16 cellular contexts compared by ENCODE assay signal in genomic region chr11:96159968-96160367, GRCh38.
DNase-seq lines count a peak whose midpoint lies in the region; ATAC-seq and TF ChIP-seq lines count a peak whose summit lies in the region.
"Had no signal": no experiment of that assay in that cellular context is flagged by ENCODE, and none has a peak within 500 bp of the region (broad histone marks: within the 10 kb centered on the region; RNA-seq: fewer than 3 reads in every experiment).

No MANE protein-coding gene starts in this region.

- no peaks in the 10 kb centered on the region for H3K36me3 ChIP-seq in GM23338 (ENCODE audit: insufficient read depth)

- H3K27ac ChIP-seq in GM23338 (ENCODE audit: low read depth), result no peak overlapping the region

- no peaks in the 10 kb centered on the region for H3K27me3 Mint-ChIP-seq in activated T-cell treated with anti-CD3 and anti-CD28 coated beads, Interleukin-2, amount 50 U/mL, for 72 hours (ENCODE audit: low read depth)
- H3K27me3 Mint-ChIP-seq in GM23338 (ENCODE audit: insufficient read depth, low read depth, poor library complexity), result peaks cover 3% of the 10 kb centered on the region
- no peaks in the 10 kb centered on the region for H3K27me3 Mint-ChIP-seq in osteocyte (ENCODE audit: unreplicated experiment)

- H3F3A ChIP-seq in GM23338 (replicated peaks; ENCODE audit: low read depth), result no peaks in the 10 kb centered on the region; the same call in 1 of the 2 replicates

- peak overlapping the region; percentile 59 for H3K27ac Mint-ChIP-seq in activated T-cell treated with anti-CD3 and anti-CD28 coated beads, Interleukin-2, amount 50 U/mL, for 72 hours
- H3K27ac Mint-ChIP-seq in GM23338 (no peak overlapping the region), osteocyte (ENCODE audit: unreplicated experiment) (peak overlapping the region; percentile 93)

- no peak for TF ChIP-seq CTCF in GM23338 (conservative IDR thresholded peaks at IDR 0.05; ENCODE audit: low read depth in 2 of 2)
- no peak for TF ChIP-seq CTCF in osteocyte (IDR thresholded peaks at IDR 0.05)

- no peak for DNase-seq in activated T-cell treated with anti-CD3 and anti-CD28 coated beads, Interleukin-2, amount 50 U/mL, for 72 hours
- DNase-seq in activated T-cell treated with anti-CD3 and anti-CD28 coated beads, Interleukin-2, amount 50 U/mL, for 48 hours, result no peak
- no peak for DNase-seq in GM23338 (ENCODE audit: low spot score)
- peak; percentile 53 for DNase-seq in foreskin melanocyte
- DNase-seq in osteocyte (ENCODE audit: extremely low spot score, unreplicated experiment), result no peak
- no peak for DNase-seq in NCI-H345 (lab: John Stamatoyannopoulos, UW)
- no peak for DNase-seq in hippocampal formation (lab: John Stamatoyannopoulos, UW)
- DNase-seq: C1 segment of cervical spinal cord, Caco-2, DMS153, Kasumi-1, NCI-H187 treated with DMSO at 0.1 percent for 48 hours, NCI-H510A, NCI-H82, PC-3 had no signal

- 0 out of 2 replicates have a peak, but pooled peaks cover 3% of the 10 kb centered on the region for H4K20me1 ChIP-seq in GM23338 (replicated peaks; ENCODE audit: insufficient read depth)

- no peaks in the 10 kb centered on the region for H3K79me2 ChIP-seq in GM23338 (replicated peaks; ENCODE audit: insufficient read depth)

- no peaks in the 10 kb centered on the region for H3K27me3 ChIP-seq in GM23338 (ENCODE audit: insufficient read depth)

- peak overlapping the region; percentile 31 for H3K4me2 ChIP-seq in GM23338

- ATAC-seq in activated T-cell treated with anti-CD3 and anti-CD28 coated beads, Interleukin-2, amount 50 U/mL, for 72 hours (replicated peaks in 1 of 2), result no peak
- ATAC-seq in GM23338, result no peak
- no peak for ATAC-seq in HG02884 (IDR thresholded peaks at IDR 0.05; ENCODE audit: unreplicated experiment)
- ATAC-seq: PC-3 had no signal

- H3K9me2 ChIP-seq in GM23338 (ENCODE audit: insufficient read depth), result no peaks in the 10 kb centered on the region; the same call in 1 of the 2 replicates

- H3K4me1 ChIP-seq in GM23338 (ENCODE audit: insufficient read depth), result peaks cover 51% of the 10 kb centered on the region

- H3K4me3 Mint-ChIP-seq in activated T-cell treated with anti-CD3 and anti-CD28 coated beads, Interleukin-2, amount 50 U/mL, for 72 hours, result no peak overlapping the region
- H3K4me3 Mint-ChIP-seq in GM23338 (no peak overlapping the region), osteocyte (ENCODE audit: unreplicated experiment) (no peak overlapping the region)

- H3K4me3 ChIP-seq in GM23338, result no peak overlapping the region

- H3K36me3 Mint-ChIP-seq in activated T-cell treated with anti-CD3 and anti-CD28 coated beads, Interleukin-2, amount 50 U/mL, for 72 hours (ENCODE audit: insufficient read depth in 2 of 2), result peaks cover 1 to 4% of the 10 kb centered on the region in 2 donors
- H3K36me3 Mint-ChIP-seq in GM23338 (ENCODE audit: low read depth) (no peaks in the 10 kb centered on the region), osteocyte (ENCODE audit: unreplicated experiment) (no peaks in the 10 kb centered on the region)

- no peak overlapping the region for H2AFZ ChIP-seq in GM23338

- H3K4me1 Mint-ChIP-seq in activated T-cell treated with anti-CD3 and anti-CD28 coated beads, Interleukin-2, amount 50 U/mL, for 72 hours (ENCODE audit: low read depth), result peaks cover 56% of the 10 kb centered on the region
- H3K4me1 Mint-ChIP-seq in GM23338 (peaks cover 37% of the 10 kb centered on the region), osteocyte (ENCODE audit: unreplicated experiment) (peaks cover 88% of the 10 kb centered on the region)

- H3K9me3 Mint-ChIP-seq in activated T-cell treated with anti-CD3 and anti-CD28 coated beads, Interleukin-2, amount 50 U/mL, for 72 hours, result no peaks in the 10 kb centered on the region
- H3K9me3 Mint-ChIP-seq in GM23338 (no peaks in the 10 kb centered on the region), osteocyte (ENCODE audit: unreplicated experiment) (no peaks in the 10 kb centered on the region)

TF ChIP-seq in GM23338, 12 proteins besides CTCF, POLR2A, EP300 and RAD21:
- TF ChIP-seq EZH2phosphoT487 (IDR thresholded peaks at IDR 0.05; ENCODE audit: unreplicated experiment) (no peak), JUNB (IDR thresholded peaks at IDR 0.05; ENCODE audit: unreplicated experiment) (no peak), ZNF462 (CRISPR knock-in tag; IDR thresholded peaks at IDR 0.05) (no peak), CREB1 (CRISPR knock-in tag; IDR thresholded peaks at IDR 0.05; ENCODE audit: low read depth) (no peak), ETS1 (IDR thresholded peaks at IDR 0.05) (no peak), ZNF114 (CRISPR knock-in tag; IDR thresholded peaks at IDR 0.05) (no peak), EZH2 (IDR thresholded peaks at IDR 0.05; ENCODE audit: low read depth, unreplicated experiment) (no peak), ZNF331 (CRISPR knock-in tag; IDR thresholded peaks at IDR 0.05; ENCODE audit: low read depth) (no peak), STAT1 (IDR thresholded peaks at IDR 0.05; ENCODE audit: unreplicated experiment) (no peak), NANOG (IDR thresholded peaks at IDR 0.05; ENCODE audit: borderline replicate concordance) (no peak)
TF ChIP-seq in GM23338: peak in this region for 0.
